In the genomic region with DNA sequence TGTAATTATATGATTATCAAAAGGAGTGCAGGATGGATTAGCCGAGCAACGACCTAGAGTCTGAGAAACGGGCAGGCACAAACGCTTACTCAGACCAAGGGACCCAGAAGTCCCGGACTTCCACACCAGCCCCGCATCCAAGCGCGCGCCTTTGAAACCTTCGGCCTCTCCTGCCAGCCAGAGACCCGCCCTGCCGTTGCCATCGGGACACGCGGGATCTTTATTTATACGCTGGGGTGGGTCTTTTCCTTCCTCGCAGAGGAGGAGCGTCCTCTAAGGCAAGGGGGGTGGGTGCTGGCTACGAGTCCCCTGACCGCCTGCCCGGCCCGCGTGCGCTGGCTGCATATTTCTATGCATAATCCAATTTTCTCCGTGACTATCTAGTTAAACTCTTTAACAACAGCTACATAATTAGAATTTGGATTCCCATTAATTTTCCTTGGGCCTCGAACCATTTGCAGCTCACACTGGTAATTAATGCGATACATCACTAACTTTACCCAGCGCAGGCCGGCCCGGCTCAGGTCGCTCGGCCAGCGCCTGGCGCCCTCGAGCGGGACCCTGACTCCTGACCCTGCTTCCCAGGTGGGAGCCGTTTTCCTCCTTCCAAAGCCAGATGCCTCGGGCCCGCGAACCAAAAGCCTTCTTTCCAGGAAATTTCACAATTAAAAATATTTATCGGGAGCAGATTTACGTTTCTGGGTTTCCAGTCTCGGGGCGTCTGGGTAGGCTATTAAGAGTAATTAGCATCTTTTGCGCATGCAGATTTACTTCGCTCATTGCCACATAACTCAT, we compare ENCODE assay signal across 1 cellular context.
A peak's percentile ranks its signal among the peaks of the same experiment; 100 is the strongest.
TF ChIP-seq lines count a peak whose summit lies in the region.

No MANE protein-coding gene starts in this region.

TF ChIP-seq in HepG2, 621 proteins besides CTCF, POLR2A, EP300 and RAD21 (continued from another document):
- TF ChIP-seq, protein P1, sequence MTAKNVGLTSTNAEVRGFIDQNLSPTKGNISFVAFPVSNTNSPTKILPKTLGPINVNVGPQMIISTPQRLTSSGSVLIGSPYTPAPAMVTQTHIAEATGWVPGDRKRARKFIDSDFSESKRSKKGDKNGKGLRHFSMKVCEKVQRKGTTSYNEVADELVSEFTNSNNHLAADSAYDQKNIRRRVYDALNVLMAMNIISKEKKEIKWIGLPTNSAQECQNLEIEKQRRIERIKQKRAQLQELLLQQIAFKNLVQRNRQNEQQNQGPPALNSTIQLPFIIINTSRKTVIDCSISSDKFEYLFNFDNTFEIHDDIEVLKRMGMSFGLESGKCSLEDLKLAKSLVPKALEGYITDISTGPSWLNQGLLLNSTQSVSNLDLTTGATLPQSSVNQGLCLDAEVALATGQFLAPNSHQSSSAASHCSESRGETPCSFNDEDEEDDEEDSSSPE (CRISPR knock-in tag; IDR thresholded peaks at IDR 0.05): no peak
- no peak for TF ChIP-seq CBX5 (CRISPR knock-in tag; IDR thresholded peaks at IDR 0.05; ENCODE audit: borderline replicate concordance)
- peak; percentile 21; the same call in 1 of the 2 replicates for TF ChIP-seq CBX2 (IDR thresholded peaks at IDR 0.05; ENCODE audit: low read depth, low read length)
- TF ChIP-seq CBX2 (CRISPR knock-in tag; IDR thresholded peaks at IDR 0.05; ENCODE audit: low read depth): no peak
- TF ChIP-seq ZFP1 (CRISPR knock-in tag; IDR thresholded peaks at IDR 0.05): no peak
- TF ChIP-seq ZNF766 (CRISPR knock-in tag; IDR thresholded peaks at IDR 0.05; ENCODE audit: borderline replicate concordance): no peak
- TF ChIP-seq ZNF274 (CRISPR knock-in tag; IDR thresholded peaks at IDR 0.05): no peak
- TF ChIP-seq ZNF441 (CRISPR knock-in tag; IDR thresholded peaks at IDR 0.05; ENCODE audit: borderline replicate concordance): no peak
- TF ChIP-seq, protein P2, sequence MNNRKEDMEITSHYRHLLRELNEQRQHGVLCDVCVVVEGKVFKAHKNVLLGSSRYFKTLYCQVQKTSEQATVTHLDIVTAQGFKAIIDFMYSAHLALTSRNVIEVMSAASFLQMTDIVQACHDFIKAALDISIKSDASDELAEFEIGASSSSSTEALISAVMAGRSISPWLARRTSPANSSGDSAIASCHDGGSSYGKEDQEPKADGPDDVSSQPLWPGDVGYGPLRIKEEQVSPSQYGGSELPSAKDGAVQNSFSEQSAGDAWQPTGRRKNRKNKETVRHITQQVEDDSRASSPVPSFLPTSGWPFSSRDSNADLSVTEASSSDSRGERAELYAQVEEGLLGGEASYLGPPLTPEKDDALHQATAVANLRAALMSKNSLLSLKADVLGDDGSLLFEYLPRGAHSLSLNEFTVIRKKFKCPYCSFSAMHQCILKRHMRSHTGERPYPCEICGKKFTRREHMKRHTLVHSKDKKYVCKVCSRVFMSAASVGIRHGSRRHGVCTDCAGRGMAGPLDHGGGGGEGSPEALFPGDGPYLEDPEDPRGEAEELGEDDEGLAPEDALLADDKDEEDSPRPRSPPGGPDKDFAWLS (CRISPR knock-in tag; IDR thresholded peaks at IDR 0.05; ENCODE audit: borderline replicate concordance): no peak
